In genomic region chr10:18627452-18628018, GRCh38 we compare ENCODE assay signal across 8 cellular contexts. TPM values are rescaled to one million over a fixed set of nuclear protein-coding genes. Genes with fewer than 3 reads are reported as not detected.
DNase-seq lines count a peak whose midpoint lies in the region; ATAC-seq, FAIRE-seq and TF ChIP-seq lines count a peak whose summit lies in the region.
"Not testable (repeated sequence)": the region's sequence is repeated elsewhere in the genome, so short reads cannot be mapped to it uniquely, and the experiment has no call there.

No MANE protein-coding gene starts in this region.

- H3K4me2 ChIP-seq in GM12878 (ENCODE audit: control insufficient read depth, insufficient read depth): peak overlapping the region; percentile 66

- not testable (repeated sequence) for H3K9me3 ChIP-seq in BE2C; GM12878 (replicated peaks; ENCODE audit: control insufficient read depth, insufficient read depth, low read length); cardiac muscle cell (ENCODE audit: low read depth)

- peak overlapping the region; percentile 86 for H3K4me3 Mint-ChIP-seq in nephron progenitor cell

- not testable (repeated sequence) for H3K36me3 ChIP-seq in BE2C; GM12878 (ENCODE audit: control insufficient read depth in 2 of 2, insufficient read depth in 2 of 2, low read length in 1 of 2); cardiac muscle cell

- not testable (repeated sequence) for TF ChIP-seq POLR2A in GM12878 (IDR thresholded peaks at IDR 0.05; ENCODE audit: low read depth, low read length)

- not testable (repeated sequence) for H3K27me3 Mint-ChIP-seq in nephron progenitor cell (ENCODE audit: low read depth, poor library complexity)

- peak overlapping the region; percentile 66 for H3K9ac ChIP-seq in GM12878 (ENCODE audit: control insufficient read depth, insufficient read depth, low read length)

- peaks cover 22% of the 10 kb centered on the region for H3K4me1 Mint-ChIP-seq in nephron progenitor cell

- POLR2A ChIA-PET in GM12878 (lab: Charles Lee): not testable (repeated sequence)

- FAIRE-seq in GM12878 (lab: Jason Lieb, UNC): not testable (repeated sequence)

- not testable (repeated sequence) for TF ChIP-seq EP300 in GM12878 (IDR thresholded peaks at IDR 0.05; ENCODE audit: borderline replicate concordance in 1 of 2, control insufficient read depth in 1 of 2, low read depth in 2 of 2, low read length in 2 of 2)

- H3K4me3 ChIP-seq in BE2C (ENCODE audit: low read depth, low read length) (peak overlapping the region; percentile 52), GM12878 (peak overlapping the region; percentile 52), cardiac muscle cell (peak overlapping the region; percentile 35)

- CTCF ChIA-PET in GM12878 (lab: Yijun Ruan, JAX): not testable (repeated sequence)

- H3K9me3 Mint-ChIP-seq in nephron progenitor cell: peaks cover 24% of the 10 kb centered on the region

- peaks cover 56% of the 10 kb centered on the region for H3K36me3 Mint-ChIP-seq in nephron progenitor cell (ENCODE audit: low read depth)

- not testable (repeated sequence) for H4K20me1 ChIP-seq in GM12878 (ENCODE audit: control insufficient read depth, insufficient read depth)

- in situ Hi-C loops in GM12878 (cut with MboI): not testable (repeated sequence)

- not testable (repeated sequence) for H3K4me1 ChIP-seq in BE2C; GM12878 (ENCODE audit: control insufficient read depth, insufficient read depth, low read length); cardiac muscle cell (ENCODE audit: low read depth)

- RAD21 ChIA-PET in GM12878 (lab: Charles Lee; ENCODE audit: unreplicated experiment): interaction anchor here (0.6 to 1.5 kb wide), 2 partner anchors 31 to 125 kb away, joined by 3 read pairs; no protein-coding TSS in a partner anchor

- peak; percentile 90 for DNase-seq in BE2C
- DNase-seq in HUDEP-2 (lab: John Stamatoyannopoulos, UW; ENCODE audit: unreplicated experiment in 76 of 76): peak in 59 of 76 experiments; percentile 4 to 75 (median 47)
- peak; percentile 2 for DNase-seq in NCI-H82 treated with DMSO at 0.1 percent for 48 hours (lab: John Stamatoyannopoulos, UW; ENCODE audit: unreplicated experiment)
- DNase-seq in activated CD4-positive, alpha-beta T cell treated with anti-CD3 and anti-CD28 coated beads, Interleukin-2, amount 50 U/mL, for 1 hour: peak; percentile 75
- DNase-seq in GM12878 (ENCODE audit: low read depth, low spot score): peak; percentile 12
- peak; percentile 68 to 82 for DNase-seq in cardiac muscle cell (ENCODE audit: low read depth in 1 of 2, low spot score in 1 of 2)
- peak; percentile 86 for DNase-seq in nephron progenitor cell
- DNase-seq in stimulated activated CD8-positive, alpha-beta memory T cell treated with anti-CD3 and anti-CD28 coated beads, Interleukin-12 subunit alpha, Interleukin-12 subunit beta, amount 100 ng/mL, for 24 hours (ENCODE audit: extremely low read depth): peak; percentile 33

- intact Hi-C loops in GM12878 (cut with micrococcal nuclease; ENCODE audit: unreplicated experiment): not testable (repeated sequence)

- SMC1A ChIA-PET in GM12878 (lab: Charles Lee; ENCODE audit: uncharacterized antibody, unreplicated experiment): interaction anchor here (1.2 kb wide), 1 partner anchor 16 kb away, joined by 3 read pairs; no protein-coding TSS in a partner anchor

- BruUV-seq in GM12878 (replicated peaks; lab: Mats Ljungman, UMichigan): not testable (repeated sequence)

- not testable (repeated sequence) for TF ChIP-seq CTCF in BE2C (IDR thresholded peaks at IDR 0.05; ENCODE audit: low read depth, low read length); GM12878 (IDR thresholded peaks at IDR 0.05 in 2 of 3, conservative IDR thresholded peaks at IDR 0.05 in 1 of 3; ENCODE audit: control insufficient read depth in 2 of 3, extremely low read depth in 1 of 3, insufficient read depth in 1 of 3, low read depth in 3 of 3, low read length in 3 of 3); cardiac muscle cell (IDR thresholded peaks at IDR 0.05; ENCODE audit: low read depth, low read length); nephron progenitor cell (IDR thresholded peaks at IDR 0.05)

- not testable (repeated sequence) for H3K79me2 ChIP-seq in GM12878 (ENCODE audit: control insufficient read depth, insufficient read depth, low read length)

- H2AFZ ChIP-seq in GM12878 (ENCODE audit: control insufficient read depth, low read depth, low read length): peak overlapping the region; percentile 79

- ATAC-seq in GM12878: not testable (repeated sequence)

- not testable (repeated sequence) for H3K27me3 ChIP-seq in BE2C; GM12878 (replicated peaks in 1 of 2; ENCODE audit: control insufficient read depth in 2 of 2, insufficient read depth in 2 of 2, low read length in 1 of 2); cardiac muscle cell

- H3K27ac Mint-ChIP-seq in nephron progenitor cell: peak overlapping the region; percentile 74

- not testable (repeated sequence) for TF ChIP-seq RAD21 in GM12878 (IDR thresholded peaks at IDR 0.05; ENCODE audit: insufficient read depth, low read depth, low read length)

- H3K27ac ChIP-seq in GM12878 (ENCODE audit: control insufficient read depth, insufficient read depth): peak overlapping the region; percentile 62; the same call in 1 of the 2 replicates
- peak overlapping the region; percentile 77 for H3K27ac ChIP-seq in cardiac muscle cell

- 5% methylated on average over 22 of the region's 25 CpGs for WGBS in GM12878 (ENCODE audit: insufficient coverage, insufficient replicate concordance, low lambda C conversion rate, missing lambda C conversion rate)

TF ChIP-seq in GM12878, 131 proteins besides CTCF, POLR2A, EP300 and RAD21 (continues in another document):
- TF ChIP-seq EGR1 (IDR thresholded peaks at IDR 0.05; ENCODE audit: borderline replicate concordance in 1 of 2, low read depth in 2 of 2, low read length in 2 of 2): peak in 1 of 2 experiments; percentile 55; a peak in 1 of 3 replicates
- peak; percentile 31 to 47; a peak in 2 of 4 replicates for TF ChIP-seq IKZF2 (IDR thresholded peaks at IDR 0.05)
- TF ChIP-seq EED (IDR thresholded peaks at IDR 0.05; ENCODE audit: low read depth): 0 out of 2 replicates have a peak, but pooled peaks have one; percentile 22
- TF ChIP-seq YY1 (IDR thresholded peaks at IDR 0.05; ENCODE audit: low read depth, low read length): peak; percentile 73

RNA-seq across cellular contexts. Expression of gene NSUN6, which starts 23.9 kb away (rescaled TPM):
- 15.6 TPM for polyA plus RNA-seq in BE2C (2012; ENCODE audit: insufficient read depth, insufficient read length, low read depth)
- total RNA-seq in GM12878 (2013; cell fraction: nucleolus; rRNA removed): 94.9 and 118 TPM in 2 replicates
- total RNA-seq in GM12878 (2014; rRNA removed): 14.0 and 14.2 TPM in 2 replicates
- 19.7 and 19.8 TPM in 2 replicates for total RNA-seq in GM12878 (2014; rRNA removed; fragmentation: Illumina TruSeq; extraction: Trizol)
- total RNA-seq in GM12878 (2021): 11.5 and 14.6 TPM in 2 replicates
- 17.2 TPM for polyA plus RNA-seq in GM12878 (2011; ENCODE audit: low read depth)
- polyA plus RNA-seq in GM12878 (2011; rRNA removed): 24.5 and 38.7 TPM in 2 replicates
- 13.1 and 13.9 TPM in 2 replicates for polyA plus RNA-seq in GM12878 (2011; cell fraction: cytosol; rRNA removed)
- polyA plus RNA-seq in GM12878 (2011; cell fraction: nucleus; rRNA removed): 23.3 and 31.0 TPM in 2 replicates
- 8.2 and 8.9 TPM in 2 replicates for polyA plus RNA-seq in GM12878 (2012)
- 17.1 and 20.4 TPM in 2 replicates for polyA plus RNA-seq in GM12878 (2014; fragmentation: Illumina TruSeq; extraction: Trizol)
- 10 to 100 TPM; 10.2 to 11.3 TPM for polyA plus RNA-seq in GM12878 (2014; fragmentation: Nextera tagmentation; extraction: Ambion mirVana)
- 13.7 and 13.9 TPM in 2 replicates for polyA plus RNA-seq in GM12878 (2014; rRNA removed)
- 10 to 100 TPM; 18.7 to 25.0 TPM for polyA plus RNA-seq in GM12878 (2016; fragmentation: Nextera tagmentation; extraction: Ambion mirVana)
- 18.5 and 22.4 TPM in 2 replicates for polyA minus RNA-seq in GM12878 (2011; rRNA and poly(A)+ RNA removed)
- polyA minus RNA-seq in GM12878 (2011; cell fraction: cytosol; rRNA and poly(A)+ RNA removed): 5.7 and 12.8 TPM in 2 replicates
- 26.1 and 35.2 TPM in 2 replicates for polyA minus RNA-seq in GM12878 (2011; cell fraction: nucleus; rRNA and poly(A)+ RNA removed)
- total RNA-seq in cardiac muscle cell: 7.3 and 11.4 TPM in 2 replicates
- polyA plus RNA-seq in cardiac muscle cell: 15.4 and 26.1 TPM in 2 replicates

RNA-seq across cellular contexts. Expression of gene ARL5B, which starts 31.7 kb away (rescaled TPM):
- 12.4 TPM for polyA plus RNA-seq in BE2C (2012; ENCODE audit: insufficient read depth, insufficient read length, low read depth)
- total RNA-seq in GM12878 (2013; cell fraction: nucleolus; rRNA removed): 47.0 and 50.1 TPM in 2 replicates
- total RNA-seq in GM12878 (2014; rRNA removed): 9.7 and 11.9 TPM in 2 replicates
- total RNA-seq in GM12878 (2014; rRNA removed; fragmentation: Illumina TruSeq; extraction: Trizol): 12.9 and 13.0 TPM in 2 replicates
- 8.6 and 9.0 TPM in 2 replicates for total RNA-seq in GM12878 (2021)
- 3.8 TPM for polyA plus RNA-seq in GM12878 (2011; ENCODE audit: low read depth)
- 20.7 and 33.3 TPM in 2 replicates for polyA plus RNA-seq in GM12878 (2011; rRNA removed)
- polyA plus RNA-seq in GM12878 (2011; cell fraction: cytosol; rRNA removed): 4.0 and 6.0 TPM in 2 replicates
- polyA plus RNA-seq in GM12878 (2011; cell fraction: nucleus; rRNA removed): 15.0 and 21.7 TPM in 2 replicates
- polyA plus RNA-seq in GM12878 (2012): 8.0 and 9.9 TPM in 2 replicates
- 10.3 and 14.7 TPM in 2 replicates for polyA plus RNA-seq in GM12878 (2014; fragmentation: Illumina TruSeq; extraction: Trizol)
- polyA plus RNA-seq in GM12878 (2014; fragmentation: Nextera tagmentation; extraction: Ambion mirVana): 1 to 10 TPM; 2.5 to 2.6 TPM
- 4.5 and 6.0 TPM in 2 replicates for polyA plus RNA-seq in GM12878 (2014; rRNA removed)
- 1 to 10 TPM; 8.3 to 9.1 TPM for polyA plus RNA-seq in GM12878 (2016; fragmentation: Nextera tagmentation; extraction: Ambion mirVana)
- polyA minus RNA-seq in GM12878 (2011; rRNA and poly(A)+ RNA removed): 9.8 and 15.8 TPM in 2 replicates
- 6.4 and 7.5 TPM in 2 replicates for polyA minus RNA-seq in GM12878 (2011; cell fraction: cytosol; rRNA and poly(A)+ RNA removed)
- polyA minus RNA-seq in GM12878 (2011; cell fraction: nucleus; rRNA and poly(A)+ RNA removed): 12.3 and 13.4 TPM in 2 replicates
- 22.7 and 30.3 TPM in 2 replicates for total RNA-seq in cardiac muscle cell
- 15.9 and 18.8 TPM in 2 replicates for polyA plus RNA-seq in cardiac muscle cell

Comparison
In these comparisons a context has a peak if more than half of its experiments do, and no peak if none do; other contexts are left out.
1. DNase-seq: peak in every context shown above with its lines; median percentile 90 in BE2C; 86 in nephron progenitor cell; 75 in activated CD4-positive, alpha-beta T cell treated with anti-CD3 and anti-CD28 coated beads, Interleukin-2, amount 50 U/mL, for 1 hour; 75 in cardiac muscle cell; 47 in HUDEP-2; 33 in stimulated activated CD8-positive, alpha-beta memory T cell treated with anti-CD3 and anti-CD28 coated beads, Interleukin-12 subunit alpha, Interleukin-12 subunit beta, amount 100 ng/mL, for 24 hours; 12 in GM12878; 2 in NCI-H82 treated with DMSO at 0.1 percent for 48 hours.